ENCODE assay signal across 25 cellular contexts in the genomic region with DNA sequence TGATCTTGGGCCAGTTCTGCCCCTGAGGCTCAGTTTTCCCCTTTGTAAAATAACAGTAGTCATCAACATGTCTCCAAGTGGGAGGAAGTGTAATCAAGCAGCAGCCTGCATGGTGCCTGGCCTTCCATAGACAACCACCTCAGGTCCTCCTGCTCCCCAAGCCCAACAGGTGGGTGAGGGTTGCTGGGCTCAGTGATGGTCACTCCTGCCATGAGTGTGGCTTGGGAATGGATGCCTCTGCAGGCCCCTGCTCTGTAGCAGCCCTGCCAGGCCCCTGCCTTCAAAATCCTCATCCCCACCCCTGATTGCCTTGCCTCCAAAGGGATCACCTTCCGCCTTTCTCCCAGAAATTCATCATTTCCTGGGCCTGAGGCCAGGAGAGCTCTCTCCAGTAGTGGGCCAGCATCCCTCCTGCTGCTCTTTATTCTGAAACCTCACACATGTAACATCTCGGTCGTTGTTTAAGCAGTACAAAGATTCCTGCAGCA. TPM values are rescaled to one million over a fixed set of nuclear protein-coding genes. Genes with fewer than 3 reads are reported as not detected.
A peak's percentile ranks its signal among the peaks of the same experiment; 100 is the strongest.
DNase-seq lines count a peak whose midpoint lies in the region; ATAC-seq and TF ChIP-seq lines count a peak whose summit lies in the region.
"Had no signal": no experiment of that assay in that cellular context is flagged by ENCODE, and none has a peak within 500 bp of the region (broad histone marks: within the 10 kb centered on the region; RNA-seq: fewer than 3 reads in every experiment).

No MANE protein-coding gene starts in this region.

- peak overlapping the region; percentile 66 for H3K27ac ChIP-seq in mesodermal cell (ENCODE audit: low read depth, low read length, severe bottlenecking)
- no peak overlapping the region for H3K27ac ChIP-seq in spleen
- H3K27ac ChIP-seq: gastrocnemius medialis had no signal

- ATAC-seq in GM18873 (IDR thresholded peaks at IDR 0.05; ENCODE audit: low FRiP score, unreplicated experiment) = no peak
- no peak for ATAC-seq in HG02759 (IDR thresholded peaks at IDR 0.05; ENCODE audit: unreplicated experiment)
- no peak for ATAC-seq in HG02678 (IDR thresholded peaks at IDR 0.05; ENCODE audit: unreplicated experiment)
- ATAC-seq: gastrocnemius medialis had no signal

- no peaks in the 10 kb centered on the region for H3K36me3 ChIP-seq in mesodermal cell (ENCODE audit: control insufficient read depth, insufficient read depth, low read length)
- no peaks in the 10 kb centered on the region for H3K36me3 ChIP-seq in spleen
- H3K36me3 ChIP-seq: BE2C, gastrocnemius medialis had no signal

- peaks cover 10% of the 10 kb centered on the region for H3K4me1 ChIP-seq in mesodermal cell (ENCODE audit: control insufficient read depth, insufficient read depth, low read length, poor library complexity, severe bottlenecking)
- no peaks in the 10 kb centered on the region for H3K4me1 ChIP-seq in spleen
- H3K4me1 ChIP-seq: BE2C, gastrocnemius medialis had no signal

- intact Hi-C loops in spleen (cut with DNase I; ENCODE audit: low total_unique reads) = no loop called here

- WGBS in mesodermal cell (ENCODE audit: insufficient coverage in 2 of 2), 2 experiments = 86 to 91% methylated on average over 3 of the region's 3 CpGs
- WGBS in spleen, 5 donors = 72 to 88% (median 84%) methylated on average over 3 of the region's 3 CpGs

- TF ChIP-seq CTCF in astrocyte of the cerebellum (IDR thresholded peaks at IDR 0.05; ENCODE audit: low read depth, low read length, missing control alignments) = no peak
- TF ChIP-seq CTCF in spleen (IDR thresholded peaks at IDR 0.05 in 8 of 11, conservative IDR thresholded peaks at IDR 0.05 in 3 of 11) = no peak

- in situ Hi-C loops in astrocyte of the cerebellum (cut with HindIII; ENCODE audit: low sequenced_read_pairs) = no loop called here

- H3K4me3 ChIP-seq in astrocyte of the cerebellum (ENCODE audit: low read depth, low read length) (no peak overlapping the region), mesodermal cell (ENCODE audit: extremely low read depth, insufficient read depth, low read length, poor library complexity, severe bottlenecking) (no peak overlapping the region), spleen (no peak overlapping the region)
- H3K4me3 ChIP-seq: gastrocnemius medialis, GM23338 had no signal

- peak; percentile 28 for DNase-seq in activated effector memory CD4-positive, alpha-beta T cell treated with anti-CD3 and anti-CD28 coated beads, Interleukin-2, amount 50 U/mL, for 16 hours
- DNase-seq in activated effector memory CD4-positive, alpha-beta T cell treated with Interleukin-2 at 50 U/mL for 16 hours = no peak
- DNase-seq in astrocyte of the cerebellum (ENCODE audit: low read depth) (peak; percentile 81), spleen (peak; percentile 61)
- DNase-seq: activated CD4-positive, alpha-beta T cell treated with anti-CD3 and anti-CD28 coated beads, Interleukin-2, amount 50 U/mL, for 4 hours; activated CD4-positive, CD25-positive, alpha-beta regulatory T cell; BE2C; COR-L47; effector CD4-positive, alpha-beta T cell; gastrocnemius medialis; GDM1; hypothalamus; NCI-H187 treated with DMSO at 0.1 percent for 48 hours; nephron progenitor cell; SHP77 treated with DMSO at 0.1 percent for 48 hours; SW 1271; T1000 had no signal

- no peak for TF ChIP-seq POLR2A in spleen (IDR thresholded peaks at IDR 0.05)

- H3K27me3 ChIP-seq in spleen (replicated peaks in 1 of 7) = peaks cover 0 to 3% (median 0%) of the 10 kb centered on the region in 7 donors
- H3K27me3 ChIP-seq: BE2C, gastrocnemius medialis had no signal

- H3K9me3 ChIP-seq in mesodermal cell (ENCODE audit: control insufficient read depth, low read length) = no peaks in the 10 kb centered on the region
- no peaks in the 10 kb centered on the region for H3K9me3 ChIP-seq in spleen
- H3K9me3 ChIP-seq: BE2C, gastrocnemius medialis had no signal

RNA-seq across cellular contexts. Expression of gene SLC6A1, which starts 59.0 kb away (rescaled TPM):
- polyA plus RNA-seq in mesodermal cell (2013, experiment 1 of 2) = 2.5 TPM
- polyA plus RNA-seq in mesodermal cell (2013, experiment 2 of 2) = 1.2 TPM
- 1 to 10 TPM in 5 of 7 donors, under 1 TPM in 2; 0.20 to 3.0 (median 1.2) TPM for total RNA-seq in spleen
- polyA plus RNA-seq in spleen = under 1 TPM; 0.11 to 0.45 (median 0.13) TPM
- total RNA-seq: activated T-helper 1 cell treated with anti-CD3 and anti-CD28 coated beads, Interleukin-12 subunit alpha, Interleukin-12 subunit beta, Interleukin-2, Interleukin-4 antibody, amounts not matched to agents 30 ng/mL and 10 ng/mL and 1 ng/mL, durations not matched to agents 14 hours and 24 hours and 36 hours; epithelial cell of proximal tubule; HT1080 had no signal
